In the genomic region with DNA sequence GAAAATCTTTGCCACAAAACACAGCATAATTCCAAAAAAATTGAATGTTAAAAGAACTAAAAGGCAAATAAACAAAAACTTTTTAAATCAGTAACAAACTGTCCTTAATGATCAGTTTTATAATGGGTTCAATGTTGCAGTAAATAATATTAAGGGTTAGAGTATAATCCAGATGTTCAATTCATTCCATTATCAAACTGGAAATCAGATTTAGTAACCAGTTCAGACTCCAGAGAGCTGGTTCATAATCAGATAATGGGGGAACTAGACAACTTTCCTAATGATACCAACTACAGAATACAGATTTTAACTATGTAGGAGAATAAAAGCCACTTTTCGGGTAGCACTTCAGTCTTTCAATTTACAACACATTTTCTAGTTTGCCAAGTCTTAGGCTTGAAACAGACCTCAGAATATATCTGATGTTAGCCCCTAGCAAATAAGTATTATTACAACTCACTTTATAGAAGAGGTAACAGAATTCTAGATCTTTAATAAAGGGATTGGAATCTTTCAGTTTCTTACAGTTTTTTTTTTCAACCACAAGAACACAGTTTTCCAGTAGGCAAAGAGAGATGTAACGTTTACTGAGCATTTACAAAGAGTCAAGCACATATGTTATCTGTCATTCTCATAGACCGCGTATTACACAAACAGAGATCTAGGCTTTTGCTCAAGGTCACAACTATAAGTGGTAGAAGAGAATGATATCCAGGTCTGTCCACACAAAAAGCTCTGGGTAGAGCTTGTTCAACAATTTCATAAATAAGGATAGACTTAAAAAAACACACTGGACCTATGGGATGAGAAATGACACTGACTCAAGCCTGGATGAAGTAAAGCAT, we compare ENCODE assay signal across 8 cellular contexts. TPM values are rescaled to one million over a fixed set of nuclear protein-coding genes. Genes with fewer than 3 reads are reported as not detected.
DNase-seq lines count a peak whose midpoint lies in the region; ATAC-seq and TF ChIP-seq lines count a peak whose summit lies in the region.

No MANE protein-coding gene starts in this region.

- ATAC-seq in heart right ventricle (no peak), Right ventricle myocardium inferior (no peak), GM21390 (IDR thresholded peaks at IDR 0.05; ENCODE audit: unreplicated experiment) (no peak)

- H3K36me3 ChIP-seq in heart right ventricle (no peaks in the 10 kb centered on the region), SU-DHL-6 (ENCODE audit: low read length) (no peaks in the 10 kb centered on the region)

- TF ChIP-seq CTCF in heart right ventricle (IDR thresholded peaks at IDR 0.05): no peak
- no peak for TF ChIP-seq CTCF in SU-DHL-6 (IDR thresholded peaks at IDR 0.05; ENCODE audit: insufficient read depth, low read length, poor library complexity, severe bottlenecking)
- TF ChIP-seq CTCF in fibroblast of mammary gland (conservative IDR thresholded peaks at IDR 0.05; ENCODE audit: control insufficient read depth, insufficient read depth, low read depth, low read length): no peak

- H3K79me2 ChIP-seq in SU-DHL-6 (ENCODE audit: insufficient read depth, low read length): peaks cover 49% of the 10 kb centered on the region

- peak overlapping the region; percentile 57 to 97 (median 87) for H3K4me3 ChIP-seq in heart right ventricle
- H3K4me3 ChIP-seq in SU-DHL-6 (ENCODE audit: insufficient read depth, low read length, poor library complexity, severe bottlenecking): peak overlapping the region; percentile 65
- H3K4me3 ChIP-seq in fibroblast of mammary gland (ENCODE audit: control insufficient read depth, low read depth, low read length): peak overlapping the region; percentile 91

- H4K20me1 ChIP-seq in SU-DHL-6 (ENCODE audit: low read depth, low read length): peaks cover 9% of the 10 kb centered on the region; the same call in 1 of the 2 replicates

- H3K4me1 ChIP-seq in heart right ventricle: peaks cover 0 to 66% (median 47%) of the 10 kb centered on the region in 9 donors

- 10 to 17% methylated on average over 4 of the region's 4 CpGs for WGBS in heart right ventricle, 2 donors

- no peaks in the 10 kb centered on the region for H3K9me3 ChIP-seq in heart right ventricle
- H3K9me3 ChIP-seq in SU-DHL-6 (ENCODE audit: insufficient read depth, low read length): no peaks in the 10 kb centered on the region

- no peaks in the 10 kb centered on the region for H3K9me2 ChIP-seq in SU-DHL-6 (replicated peaks; ENCODE audit: insufficient read depth, low read length)

- peak overlapping the region; percentile 91 to 99 (median 97) for H3K27ac ChIP-seq in heart right ventricle
- H3K27ac ChIP-seq in SU-DHL-6 (ENCODE audit: low read depth, low read length): no peak overlapping the region; the same call in 1 of the 2 replicates

- H2AFZ ChIP-seq in SU-DHL-6 (ENCODE audit: low read depth, low read length, severe bottlenecking): peak overlapping the region; percentile 91

- no peaks in the 10 kb centered on the region for H3K27me3 ChIP-seq in heart right ventricle
- no peaks in the 10 kb centered on the region for H3K27me3 ChIP-seq in SU-DHL-6 (ENCODE audit: low read length)

- DNase-seq in heart right ventricle (no peak), Right ventricle myocardium inferior (ENCODE audit: missing footprints) (no peak), fibroblast of mammary gland (ENCODE audit: low read depth) (peak; percentile 67), putamen (ENCODE audit: low spot score) (peak; percentile 10), OCI-M2 (lab: John Stamatoyannopoulos, UW; ENCODE audit: unreplicated experiment) (no peak)
- DNase-seq in activated effector memory CD4-positive, alpha-beta T cell treated with anti-CD3 and anti-CD28 coated beads, Interleukin-2, amount 50 U/mL, for 16 hours: no peak

- intact Hi-C loops in heart right ventricle (cut with DNase I) (loop anchor here in 8 of 10 donors (5.0 to 10.0 kb wide), 8 partner anchors 38 to 220 kb away; partner anchors contain the start of gene MPZL1 (in 4 of the 8)), Right ventricle myocardium inferior (cut with DNase I) (loop anchor here (5.0 to 10.0 kb wide), 3 partner anchors 68 to 150 kb away; no protein-coding TSS in a partner anchor)

- peak overlapping the region; percentile 78 for H3K9ac ChIP-seq in SU-DHL-6 (ENCODE audit: low read length)

- no peaks in the 10 kb centered on the region for H3F3A ChIP-seq in SU-DHL-6 (ENCODE audit: insufficient read depth)

- H3K4me2 ChIP-seq in SU-DHL-6 (ENCODE audit: low read depth, low read length, poor library complexity, severe bottlenecking): peak overlapping the region; percentile 87

RNA-seq across cellular contexts. Expression of gene DCAF6, which starts 1.9 kb away (rescaled TPM):
- total RNA-seq in heart right ventricle (100 to 1,000 TPM; 155 to 226 (median 205) TPM), Right ventricle myocardium inferior (231 TPM)
- 10 to 100 TPM; 49.0 to 65.8 TPM for polyA plus RNA-seq in heart right ventricle

RNA-seq across cellular contexts. Expression of gene MPC2, which starts 2.2 kb away (rescaled TPM):
- 100 to 1,000 TPM; 168 to 268 (median 226) TPM for total RNA-seq in heart right ventricle
- polyA plus RNA-seq in heart right ventricle: 100 to 1,000 TPM; 131 to 186 TPM
- total RNA-seq in Right ventricle myocardium inferior: 233 TPM

RNA-seq across cellular contexts. Expression of gene ADCY10, which starts 20.7 kb away (rescaled TPM):
- under 1 TPM; 0.10 to 0.70 (median 0.19) TPM for total RNA-seq in heart right ventricle
- polyA plus RNA-seq in heart right ventricle: under 1 TPM; 0.15 to 0.16 TPM
- total RNA-seq in Right ventricle myocardium inferior: not detected

Comparison
In these comparisons a context has a peak if more than half of its experiments do, and no peak if none do; other contexts are left out.
1. DNase-seq: peak in fibroblast of mammary gland (single experiment) and putamen (single experiment); none in heart right ventricle (0 of 2), Right ventricle myocardium inferior (single experiment), OCI-M2 (single experiment) and activated effector memory CD4-positive, alpha-beta T cell treated with anti-CD3 and anti-CD28 coated beads, Interleukin-2, amount 50 U/mL, for 16 hours (single experiment).
2. Peak in every context shown above with its lines, with median percentiles within 50 percentile points of each other: H3K4me3 ChIP-seq.